ENCODE assay signal across 1 cellular context in the genomic region with DNA sequence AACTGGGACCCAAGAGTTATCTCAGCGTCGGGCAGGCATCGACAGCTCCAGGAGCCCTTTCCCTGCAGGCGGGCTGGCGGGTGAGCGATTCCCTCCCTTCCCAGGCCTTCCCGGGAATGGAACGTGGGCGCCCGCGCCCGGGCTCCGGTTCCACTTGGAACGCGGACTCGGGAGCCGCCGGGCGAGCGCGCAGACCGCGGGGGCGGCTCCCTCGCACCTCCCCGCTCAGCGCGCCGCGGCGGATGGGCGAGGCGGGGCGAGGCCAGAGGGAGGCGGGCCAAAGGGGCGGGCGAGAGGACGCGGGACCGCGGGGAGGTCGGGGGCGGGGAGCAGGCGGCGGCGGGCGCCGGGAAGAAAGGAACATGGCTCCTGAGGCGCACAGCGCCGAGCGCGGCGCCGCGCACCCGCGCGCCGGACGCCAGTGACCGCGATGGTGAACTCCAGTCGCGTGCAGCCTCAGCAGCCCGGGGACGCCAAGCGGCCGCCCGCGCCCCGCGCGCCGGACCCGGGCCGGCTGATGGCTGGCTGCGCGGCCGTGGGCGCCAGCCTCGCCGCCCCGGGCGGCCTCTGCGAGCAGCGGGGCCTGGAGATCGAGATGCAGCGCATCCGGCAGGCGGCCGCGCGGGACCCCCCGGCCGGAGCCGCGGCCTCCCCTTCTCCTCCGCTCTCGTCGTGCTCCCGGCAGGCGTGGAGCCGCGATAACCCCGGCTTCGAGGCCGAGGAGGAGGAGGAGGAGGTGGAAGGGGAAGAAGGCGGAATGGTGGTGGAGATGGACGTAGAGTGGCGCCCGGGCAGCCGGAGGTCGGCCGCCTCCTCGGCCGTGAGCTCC.
TF ChIP-seq lines count a peak whose summit lies in the region.

A gene (plus strand): TSS at position 332 of the 829 bp plus-strand sequence. CDS start 99 bp downstream, at position 431.

TF ChIP-seq in HepG2, 621 proteins besides CTCF, POLR2A, EP300 and RAD21 (continued from another document and continues in another):
- TF ChIP-seq, protein P1, sequence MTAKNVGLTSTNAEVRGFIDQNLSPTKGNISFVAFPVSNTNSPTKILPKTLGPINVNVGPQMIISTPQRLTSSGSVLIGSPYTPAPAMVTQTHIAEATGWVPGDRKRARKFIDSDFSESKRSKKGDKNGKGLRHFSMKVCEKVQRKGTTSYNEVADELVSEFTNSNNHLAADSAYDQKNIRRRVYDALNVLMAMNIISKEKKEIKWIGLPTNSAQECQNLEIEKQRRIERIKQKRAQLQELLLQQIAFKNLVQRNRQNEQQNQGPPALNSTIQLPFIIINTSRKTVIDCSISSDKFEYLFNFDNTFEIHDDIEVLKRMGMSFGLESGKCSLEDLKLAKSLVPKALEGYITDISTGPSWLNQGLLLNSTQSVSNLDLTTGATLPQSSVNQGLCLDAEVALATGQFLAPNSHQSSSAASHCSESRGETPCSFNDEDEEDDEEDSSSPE (CRISPR knock-in tag; IDR thresholded peaks at IDR 0.05), result peak; percentile 82
- TF ChIP-seq ZNF431 (CRISPR knock-in tag; IDR thresholded peaks at IDR 0.05; ENCODE audit: borderline replicate concordance, low read depth), result no peak; the same call in 1 of the 2 replicates
- TF ChIP-seq ZNF343 (CRISPR knock-in tag; IDR thresholded peaks at IDR 0.05), result no peak
- TF ChIP-seq KDM2A (CRISPR knock-in tag; IDR thresholded peaks at IDR 0.05; ENCODE audit: borderline replicate concordance, low read depth), result 0 out of 2 replicates have a peak, but pooled peaks have one; percentile 23
- 0 out of 2 replicates have a peak, but pooled peaks have one; percentile 31 for TF ChIP-seq GABPB1 (CRISPR knock-in tag; IDR thresholded peaks at IDR 0.05)
- peak; percentile 6 for TF ChIP-seq XRCC5 (optimal IDR thresholded peaks at IDR 0.05; ENCODE audit: low read length)
- TF ChIP-seq, protein P2, sequence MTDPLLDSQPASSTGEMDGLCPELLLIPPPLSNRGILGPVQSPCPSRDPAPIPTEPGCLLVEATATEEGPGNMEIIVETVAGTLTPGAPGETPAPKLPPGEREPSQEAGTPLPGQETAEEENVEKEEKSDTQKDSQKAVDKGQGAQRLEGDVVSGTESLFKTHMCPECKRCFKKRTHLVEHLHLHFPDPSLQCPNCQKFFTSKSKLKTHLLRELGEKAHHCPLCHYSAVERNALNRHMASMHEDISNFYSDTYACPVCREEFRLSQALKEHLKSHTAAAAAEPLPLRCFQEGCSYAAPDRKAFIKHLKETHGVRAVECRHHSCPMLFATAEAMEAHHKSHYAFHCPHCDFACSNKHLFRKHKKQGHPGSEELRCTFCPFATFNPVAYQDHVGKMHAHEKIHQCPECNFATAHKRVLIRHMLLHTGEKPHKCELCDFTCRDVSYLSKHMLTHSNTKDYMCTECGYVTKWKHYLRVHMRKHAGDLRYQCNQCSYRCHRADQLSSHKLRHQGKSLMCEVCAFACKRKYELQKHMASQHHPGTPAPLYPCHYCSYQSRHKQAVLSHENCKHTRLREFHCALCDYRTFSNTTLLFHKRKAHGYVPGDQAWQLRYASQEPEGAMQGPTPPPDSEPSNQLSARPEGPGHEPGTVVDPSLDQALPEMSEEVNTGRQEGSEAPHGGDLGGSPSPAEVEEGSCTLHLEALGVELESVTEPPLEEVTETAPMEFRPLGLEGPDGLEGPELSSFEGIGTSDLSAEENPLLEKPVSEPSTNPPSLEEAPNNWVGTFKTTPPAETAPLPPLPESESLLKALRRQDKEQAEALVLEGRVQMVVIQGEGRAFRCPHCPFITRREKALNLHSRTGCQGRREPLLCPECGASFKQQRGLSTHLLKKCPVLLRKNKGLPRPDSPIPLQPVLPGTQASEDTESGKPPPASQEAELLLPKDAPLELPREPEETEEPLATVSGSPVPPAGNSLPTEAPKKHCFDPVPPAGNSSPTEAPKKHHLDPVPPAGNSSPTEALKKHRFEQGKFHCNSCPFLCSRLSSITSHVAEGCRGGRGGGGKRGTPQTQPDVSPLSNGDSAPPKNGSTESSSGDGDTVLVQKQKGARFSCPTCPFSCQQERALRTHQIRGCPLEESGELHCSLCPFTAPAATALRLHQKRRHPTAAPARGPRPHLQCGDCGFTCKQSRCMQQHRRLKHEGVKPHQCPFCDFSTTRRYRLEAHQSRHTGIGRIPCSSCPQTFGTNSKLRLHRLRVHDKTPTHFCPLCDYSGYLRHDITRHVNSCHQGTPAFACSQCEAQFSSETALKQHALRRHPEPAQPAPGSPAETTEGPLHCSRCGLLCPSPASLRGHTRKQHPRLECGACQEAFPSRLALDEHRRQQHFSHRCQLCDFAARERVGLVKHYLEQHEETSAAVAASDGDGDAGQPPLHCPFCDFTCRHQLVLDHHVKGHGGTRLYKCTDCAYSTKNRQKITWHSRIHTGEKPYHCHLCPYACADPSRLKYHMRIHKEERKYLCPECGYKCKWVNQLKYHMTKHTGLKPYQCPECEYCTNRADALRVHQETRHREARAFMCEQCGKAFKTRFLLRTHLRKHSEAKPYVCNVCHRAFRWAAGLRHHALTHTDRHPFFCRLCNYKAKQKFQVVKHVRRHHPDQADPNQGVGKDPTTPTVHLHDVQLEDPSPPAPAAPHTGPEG (CRISPR knock-in tag; IDR thresholded peaks at IDR 0.05), result peak; percentile 10; the same call in 1 of the 2 replicates
- no peak for TF ChIP-seq ZNF709 (CRISPR knock-in tag; IDR thresholded peaks at IDR 0.05)
- peak; percentile 52; the same call in 1 of the 2 replicates for TF ChIP-seq HOXA3 (CRISPR knock-in tag; IDR thresholded peaks at IDR 0.05)
- TF ChIP-seq, protein P3, sequence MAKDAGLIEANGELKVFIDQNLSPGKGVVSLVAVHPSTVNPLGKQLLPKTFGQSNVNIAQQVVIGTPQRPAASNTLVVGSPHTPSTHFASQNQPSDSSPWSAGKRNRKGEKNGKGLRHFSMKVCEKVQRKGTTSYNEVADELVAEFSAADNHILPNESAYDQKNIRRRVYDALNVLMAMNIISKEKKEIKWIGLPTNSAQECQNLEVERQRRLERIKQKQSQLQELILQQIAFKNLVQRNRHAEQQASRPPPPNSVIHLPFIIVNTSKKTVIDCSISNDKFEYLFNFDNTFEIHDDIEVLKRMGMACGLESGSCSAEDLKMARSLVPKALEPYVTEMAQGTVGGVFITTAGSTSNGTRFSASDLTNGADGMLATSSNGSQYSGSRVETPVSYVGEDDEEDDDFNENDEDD (CRISPR knock-in tag; IDR thresholded peaks at IDR 0.05; ENCODE audit: borderline replicate concordance), result peak; percentile 89; the same call in 1 of the 2 replicates
- TF ChIP-seq ZNF350 (CRISPR knock-in tag; IDR thresholded peaks at IDR 0.05; ENCODE audit: borderline replicate concordance, low read depth), result 0 out of 2 replicates have a peak, but pooled peaks have one; percentile 16
- TF ChIP-seq KMT2B (CRISPR knock-in tag; IDR thresholded peaks at IDR 0.05), result peak; percentile 21; the same call in 1 of the 2 replicates
- TF ChIP-seq ZNF317 (CRISPR knock-in tag; IDR thresholded peaks at IDR 0.05), result no peak
- 0 out of 2 replicates have a peak, but pooled peaks have one; percentile 9 for TF ChIP-seq ELF3 (CRISPR knock-in tag; IDR thresholded peaks at IDR 0.05)
- peak; percentile 18; the same call in 1 of the 2 replicates for TF ChIP-seq ZNF331 (CRISPR knock-in tag; IDR thresholded peaks at IDR 0.05)
- TF ChIP-seq, protein P4, sequence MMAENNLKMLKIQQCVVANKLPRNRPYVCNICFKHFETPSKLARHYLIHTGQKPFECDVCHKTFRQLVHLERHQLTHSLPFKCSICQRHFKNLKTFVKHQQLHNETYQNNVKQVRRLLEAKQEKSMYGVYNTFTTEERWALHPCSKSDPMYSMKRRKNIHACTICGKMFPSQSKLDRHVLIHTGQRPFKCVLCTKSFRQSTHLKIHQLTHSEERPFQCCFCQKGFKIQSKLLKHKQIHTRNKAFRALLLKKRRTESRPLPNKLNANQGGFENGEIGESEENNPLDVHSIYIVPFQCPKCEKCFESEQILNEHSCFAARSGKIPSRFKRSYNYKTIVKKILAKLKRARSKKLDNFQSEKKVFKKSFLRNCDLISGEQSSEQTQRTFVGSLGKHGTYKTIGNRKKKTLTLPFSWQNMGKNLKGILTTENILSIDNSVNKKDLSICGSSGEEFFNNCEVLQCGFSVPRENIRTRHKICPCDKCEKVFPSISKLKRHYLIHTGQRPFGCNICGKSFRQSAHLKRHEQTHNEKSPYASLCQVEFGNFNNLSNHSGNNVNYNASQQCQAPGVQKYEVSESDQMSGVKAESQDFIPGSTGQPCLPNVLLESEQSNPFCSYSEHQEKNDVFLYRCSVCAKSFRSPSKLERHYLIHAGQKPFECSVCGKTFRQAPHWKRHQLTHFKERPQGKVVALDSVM (CRISPR knock-in tag; IDR thresholded peaks at IDR 0.05), result 0 out of 2 replicates have a peak, but pooled peaks have one; percentile 34
- 0 out of 2 replicates have a peak, but pooled peaks have one; percentile 21 for TF ChIP-seq MEIS1 (CRISPR knock-in tag; IDR thresholded peaks at IDR 0.05; ENCODE audit: borderline replicate concordance)
- TF ChIP-seq MAZ (IDR thresholded peaks at IDR 0.05; ENCODE audit: borderline replicate concordance, low read depth, low read length), result no peak
- peak; percentile 30; the same call in 1 of the 2 replicates for TF ChIP-seq MAZ (CRISPR knock-in tag; IDR thresholded peaks at IDR 0.05; ENCODE audit: low read depth)
- TF ChIP-seq, protein P5, sequence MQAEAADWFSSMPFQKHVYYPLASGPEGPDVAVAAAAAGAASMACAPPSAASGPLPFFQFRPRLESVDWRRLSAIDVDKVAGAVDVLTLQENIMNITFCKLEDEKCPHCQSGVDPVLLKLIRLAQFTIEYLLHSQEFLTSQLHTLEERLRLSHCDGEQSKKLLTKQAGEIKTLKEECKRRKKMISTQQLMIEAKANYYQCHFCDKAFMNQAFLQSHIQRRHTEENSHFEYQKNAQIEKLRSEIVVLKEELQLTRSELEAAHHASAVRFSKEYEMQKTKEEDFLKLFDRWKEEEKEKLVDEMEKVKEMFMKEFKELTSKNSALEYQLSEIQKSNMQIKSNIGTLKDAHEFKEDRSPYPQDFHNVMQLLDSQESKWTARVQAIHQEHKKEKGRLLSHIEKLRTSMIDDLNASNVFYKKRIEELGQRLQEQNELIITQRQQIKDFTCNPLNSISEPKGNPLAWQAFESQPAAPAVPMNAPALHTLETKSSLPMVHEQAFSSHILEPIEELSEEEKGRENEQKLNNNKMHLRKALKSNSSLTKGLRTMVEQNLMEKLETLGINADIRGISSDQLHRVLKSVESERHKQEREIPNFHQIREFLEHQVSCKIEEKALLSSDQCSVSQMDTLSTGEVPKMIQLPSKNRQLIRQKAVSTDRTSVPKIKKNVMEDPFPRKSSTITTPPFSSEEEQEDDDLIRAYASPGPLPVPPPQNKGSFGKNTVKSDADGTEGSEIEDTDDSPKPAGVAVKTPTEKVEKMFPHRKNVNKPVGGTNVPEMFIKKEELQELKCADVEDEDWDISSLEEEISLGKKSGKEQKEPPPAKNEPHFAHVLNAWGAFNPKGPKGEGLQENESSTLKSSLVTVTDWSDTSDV (CRISPR knock-in tag; IDR thresholded peaks at IDR 0.05), result 0 out of 2 replicates have a peak, but pooled peaks have one; percentile 49
- peak; percentile 66 for TF ChIP-seq SP5 (CRISPR knock-in tag; IDR thresholded peaks at IDR 0.05; ENCODE audit: borderline replicate concordance, low read depth)
- no peak for TF ChIP-seq GLI4 (CRISPR knock-in tag; IDR thresholded peaks at IDR 0.05; ENCODE audit: borderline replicate concordance)
- no peak for TF ChIP-seq AGO1 (IDR thresholded peaks at IDR 0.05; ENCODE audit: low read depth, low read length, poor library complexity, severe bottlenecking)
- TF ChIP-seq, protein P6, sequence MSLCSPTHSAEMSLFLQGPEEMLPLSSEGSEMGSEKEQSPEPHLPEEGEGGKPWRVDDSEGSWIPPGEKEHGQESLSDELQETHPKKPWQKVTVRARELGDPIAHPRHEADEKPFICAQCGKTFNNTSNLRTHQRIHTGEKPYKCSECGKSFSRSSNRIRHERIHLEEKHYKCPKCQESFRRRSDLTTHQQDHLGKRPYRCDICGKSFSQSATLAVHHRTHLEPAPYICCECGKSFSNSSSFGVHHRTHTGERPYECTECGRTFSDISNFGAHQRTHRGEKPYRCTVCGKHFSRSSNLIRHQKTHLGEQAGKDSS (CRISPR knock-in tag; IDR thresholded peaks at IDR 0.05; ENCODE audit: borderline replicate concordance, low read depth), result peak; percentile 59; the same call in 1 of the 2 replicates
- 0 out of 2 replicates have a peak, but pooled peaks have one; percentile 13 for TF ChIP-seq ZNF274 (CRISPR knock-in tag; IDR thresholded peaks at IDR 0.05)
- 0 out of 2 replicates have a peak, but pooled peaks have one; percentile 47 for TF ChIP-seq ATF7-NPFF (CRISPR knock-in tag; IDR thresholded peaks at IDR 0.05; ENCODE audit: low read depth)
- TF ChIP-seq, protein P7, sequence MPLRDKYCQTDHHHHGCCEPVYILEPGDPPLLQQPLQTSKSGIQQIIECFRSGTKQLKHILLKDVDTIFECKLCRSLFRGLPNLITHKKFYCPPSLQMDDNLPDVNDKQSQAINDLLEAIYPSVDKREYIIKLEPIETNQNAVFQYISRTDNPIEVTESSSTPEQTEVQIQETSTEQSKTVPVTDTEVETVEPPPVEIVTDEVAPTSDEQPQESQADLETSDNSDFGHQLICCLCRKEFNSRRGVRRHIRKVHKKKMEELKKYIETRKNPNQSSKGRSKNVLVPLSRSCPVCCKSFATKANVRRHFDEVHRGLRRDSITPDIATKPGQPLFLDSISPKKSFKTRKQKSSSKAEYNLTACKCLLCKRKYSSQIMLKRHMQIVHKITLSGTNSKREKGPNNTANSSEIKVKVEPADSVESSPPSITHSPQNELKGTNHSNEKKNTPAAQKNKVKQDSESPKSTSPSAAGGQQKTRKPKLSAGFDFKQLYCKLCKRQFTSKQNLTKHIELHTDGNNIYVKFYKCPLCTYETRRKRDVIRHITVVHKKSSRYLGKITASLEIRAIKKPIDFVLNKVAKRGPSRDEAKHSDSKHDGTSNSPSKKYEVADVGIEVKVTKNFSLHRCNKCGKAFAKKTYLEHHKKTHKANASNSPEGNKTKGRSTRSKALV (CRISPR knock-in tag; IDR thresholded peaks at IDR 0.05), result peak; percentile 92
- TF ChIP-seq YY1 (IDR thresholded peaks at IDR 0.05; ENCODE audit: insufficient read depth, insufficient replicate concordance, low read depth, low read length), result peak; percentile 81
- TF ChIP-seq, protein P8, sequence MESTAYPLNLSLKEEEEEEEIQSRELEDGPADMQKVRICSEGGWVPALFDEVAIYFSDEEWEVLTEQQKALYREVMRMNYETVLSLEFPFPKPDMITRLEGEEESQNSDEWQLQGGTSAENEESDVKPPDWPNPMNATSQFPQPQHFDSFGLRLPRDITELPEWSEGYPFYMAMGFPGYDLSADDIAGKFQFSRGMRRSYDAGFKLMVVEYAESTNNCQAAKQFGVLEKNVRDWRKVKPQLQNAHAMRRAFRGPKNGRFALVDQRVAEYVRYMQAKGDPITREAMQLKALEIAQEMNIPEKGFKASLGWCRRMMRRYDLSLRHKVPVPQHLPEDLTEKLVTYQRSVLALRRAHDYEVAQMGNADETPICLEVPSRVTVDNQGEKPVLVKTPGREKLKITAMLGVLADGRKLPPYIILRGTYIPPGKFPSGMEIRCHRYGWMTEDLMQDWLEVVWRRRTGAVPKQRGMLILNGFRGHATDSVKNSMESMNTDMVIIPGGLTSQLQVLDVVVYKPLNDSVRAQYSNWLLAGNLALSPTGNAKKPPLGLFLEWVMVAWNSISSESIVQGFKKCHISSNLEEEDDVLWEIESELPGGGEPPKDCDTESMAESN (CRISPR knock-in tag; conservative IDR thresholded peaks at IDR 0.05), result 0 out of 2 replicates have a peak, but pooled peaks have one; percentile 16
- TF ChIP-seq TBX2 (CRISPR knock-in tag; IDR thresholded peaks at IDR 0.05; ENCODE audit: borderline replicate concordance), result 0 out of 2 replicates have a peak, but pooled peaks have one; percentile 13
